Comparison of ENCODE assay signal across 13 cellular contexts in genomic region chr7:2650451-2650850, GRCh38. TPM values are rescaled to one million over a fixed set of nuclear protein-coding genes. Genes with fewer than 3 reads are reported as not detected.
"Had no signal": no experiment of that assay in that cellular context is flagged by ENCODE, and none has a peak within 500 bp of the region (broad histone marks: within the 10 kb centered on the region; RNA-seq: fewer than 3 reads in every experiment).

No MANE protein-coding gene starts in this region.

- H3K27ac Mint-ChIP-seq: activated CD4-positive, alpha-beta T cell treated with anti-CD3 and anti-CD28 coated beads, Interleukin-2, amount 10 ng/mL, durations not matched to agents 24 days and 14 days; T-helper 2 cell treated with Interferon-gamma antibody and Interleukin-4, amounts not matched to agents 5 μg/mL and 100 μg/mL, for 36 hours had no signal

- ATAC-seq: heart left ventricle had no signal

- H3K36me3 Mint-ChIP-seq: immature natural killer cell had no signal

- DNase-seq: activated CD4-positive, alpha-beta T cell treated with anti-CD3 and anti-CD28 coated beads, Interleukin-2, amount 10 ng/mL, durations not matched to agents 24 days and 14 days; activated CD4-positive, CD25-positive, alpha-beta regulatory T cell; activated CD8-positive, alpha-beta memory T cell treated with anti-CD3 and anti-CD28 coated beads for 24 hours; activated naive CD4-positive, alpha-beta T cell treated with Interleukin-2 at 50 U/mL for 16 hours; caudate nucleus; effector CD4-positive, alpha-beta T cell; heart left ventricle; immature natural killer cell; retina; stimulated activated naive CD4-positive, alpha-beta T cell; substantia nigra; uterus had no signal

- H3K9me3 Mint-ChIP-seq: activated CD4-positive, alpha-beta T cell treated with anti-CD3 and anti-CD28 coated beads, Interleukin-2, amount 10 ng/mL, durations not matched to agents 24 days and 14 days; immature natural killer cell; T-helper 2 cell treated with Interferon-gamma antibody and Interleukin-4, amounts not matched to agents 5 μg/mL and 100 μg/mL, for 36 hours had no signal

- H3K4me3 Mint-ChIP-seq: activated CD4-positive, alpha-beta T cell treated with anti-CD3 and anti-CD28 coated beads, Interleukin-2, amount 10 ng/mL, durations not matched to agents 24 days and 14 days; immature natural killer cell; T-helper 2 cell treated with Interferon-gamma antibody and Interleukin-4, amounts not matched to agents 5 μg/mL and 100 μg/mL, for 36 hours had no signal

- H3K27me3 Mint-ChIP-seq: activated CD4-positive, alpha-beta T cell treated with anti-CD3 and anti-CD28 coated beads, Interleukin-2, amount 10 ng/mL, durations not matched to agents 24 days and 14 days had no signal

RNA-seq across cellular contexts. Expression of gene AMZ1, which starts 37.6 kb away (rescaled TPM):
- total RNA-seq: activated CD4-positive, alpha-beta T cell treated with anti-CD3 and anti-CD28 coated beads, Interleukin-2, amount 10 ng/mL, durations not matched to agents 24 days and 14 days had no signal
